8 cellular contexts compared by ENCODE assay signal in genomic region chr9:125558453-125559084, GRCh38.
DNase-seq lines count a peak whose midpoint lies in the region; ATAC-seq and TF ChIP-seq lines count a peak whose summit lies in the region.

No MANE protein-coding gene starts in this region.

- TF ChIP-seq CTCF in GM12865 (IDR thresholded peaks at IDR 0.05; ENCODE audit: insufficient read depth, low read depth, low read length, missing control alignments) = peak; percentile 83
- TF ChIP-seq CTCF in progenitor cell of endocrine pancreas (IDR thresholded peaks at IDR 0.05; ENCODE audit: unreplicated experiment) = peak; percentile 85

- H3K27me3 ChIP-seq in MG63 = no peaks in the 10 kb centered on the region

- H3K36me3 ChIP-seq in MG63 = peaks cover 16% of the 10 kb centered on the region

- H3K9me3 Mint-ChIP-seq in progenitor cell of endocrine pancreas (ENCODE audit: low read depth) = no peaks in the 10 kb centered on the region

- H3K4me3 ChIP-seq in GM12865 (ENCODE audit: low read depth, low read length) = no peak overlapping the region
- H3K4me3 ChIP-seq in MG63 = no peak overlapping the region

- H3K9me3 ChIP-seq in MG63 = no peaks in the 10 kb centered on the region

- H3K27ac Mint-ChIP-seq in progenitor cell of endocrine pancreas = no peak overlapping the region

- H3K4me1 Mint-ChIP-seq in progenitor cell of endocrine pancreas (ENCODE audit: low read depth) = no peaks in the 10 kb centered on the region

- intact Hi-C loops in head of caudate nucleus (cut with DNase I) = no loop called here

- no peaks in the 10 kb centered on the region for H3K27me3 Mint-ChIP-seq in progenitor cell of endocrine pancreas

- peaks cover 4% of the 10 kb centered on the region for H3K36me3 Mint-ChIP-seq in progenitor cell of endocrine pancreas (ENCODE audit: insufficient read depth)

- H3K4me3 Mint-ChIP-seq in progenitor cell of endocrine pancreas (ENCODE audit: low read depth) = no peak overlapping the region

- ATAC-seq in GM21723 (IDR thresholded peaks at IDR 0.05; ENCODE audit: unreplicated experiment) = no peak
- ATAC-seq in GM21360 (IDR thresholded peaks at IDR 0.05; ENCODE audit: unreplicated experiment) = no peak

- DNase-seq in GM12865 (ENCODE audit: low read depth) (peak; percentile 85), MG63 (peak; percentile 42), SHP77 (lab: John Stamatoyannopoulos, UW) (peak; percentile 48 to 68), head of caudate nucleus (peak in 40 of 42 donors; percentile 27 to 90 (median 73)), progenitor cell of endocrine pancreas (ENCODE audit: low spot score, unreplicated experiment) (peak; percentile 41)
- peak; percentile 49 for DNase-seq in activated naive CD4-positive, alpha-beta T cell treated with Interleukin-2 at 50 U/mL for 16 hours
